In genomic region chr5:61139931-61140330, GRCh38 we compare ENCODE assay signal across 25 cellular contexts.
"Had no signal": no experiment of that assay in that cellular context is flagged by ENCODE, and none has a peak within 500 bp of the region (broad histone marks: within the 10 kb centered on the region; RNA-seq: fewer than 3 reads in every experiment).

No MANE protein-coding gene starts in this region.

- FAIRE-seq: colon, endothelial cell of umbilical vein, frontal cortex, kidney had no signal

- H3K9me3 Mint-ChIP-seq: immature natural killer cell, mesothelial cell of epicardium had no signal

- H3K4me3 Mint-ChIP-seq: immature natural killer cell, mesothelial cell of epicardium had no signal

- H3K4me1 Mint-ChIP-seq: immature natural killer cell had no signal

- H3K79me2 ChIP-seq: hepatocyte had no signal

- H3K36me3 ChIP-seq: esophagus muscularis mucosa, gastroesophageal sphincter, heart left ventricle, left lung, lower lobe of right lung had no signal

- ATAC-seq: gastroesophageal sphincter, heart left ventricle, left colon, left lung, left ventricle myocardium superior, lower lobe of right lung, mucosa of descending colon had no signal

- H3K4me3 ChIP-seq: coronary artery, dorsolateral prefrontal cortex, esophagus muscularis mucosa, gastroesophageal sphincter, heart left ventricle, hepatocyte, left lung, lower lobe of right lung, mucosa of descending colon had no signal

- H3K27me3 ChIP-seq: dorsolateral prefrontal cortex, esophagus muscularis mucosa, foreskin keratinocyte, gastroesophageal sphincter, heart left ventricle, hepatocyte, left lung had no signal

- H3K4me1 ChIP-seq: esophagus muscularis mucosa, foreskin keratinocyte, gastroesophageal sphincter, heart left ventricle, left lung, lower lobe of right lung had no signal

- DNase-seq: dermis blood vessel endothelial cell; dorsolateral prefrontal cortex; effector CD4-positive, alpha-beta T cell; effector memory CD4-positive, alpha-beta T cell; foreskin keratinocyte; heart left ventricle; hypothalamus; immature natural killer cell; islet precursor cell; kidney; kidney glomerular epithelial cell; left colon; left lung; left ventricle myocardium superior; lower lobe of right lung; mesenchymal stem cell; mucosa of descending colon had no signal

- H3K4me2 ChIP-seq: hepatocyte had no signal

- H3K27ac Mint-ChIP-seq: immature natural killer cell, mesothelial cell of epicardium had no signal

- H3K27ac ChIP-seq: coronary artery, dorsolateral prefrontal cortex, esophagus muscularis mucosa, foreskin keratinocyte, gastroesophageal sphincter, heart left ventricle, hepatocyte, left lung, lower lobe of right lung had no signal

- H3K9me3 ChIP-seq: esophagus muscularis mucosa, gastroesophageal sphincter, heart left ventricle, left lung, lower lobe of right lung, mucosa of descending colon had no signal

- H3K36me3 Mint-ChIP-seq: immature natural killer cell, mesothelial cell of epicardium had no signal

- H2AFZ ChIP-seq: hepatocyte had no signal
